8 cellular contexts compared by ENCODE assay signal in the genomic region with DNA sequence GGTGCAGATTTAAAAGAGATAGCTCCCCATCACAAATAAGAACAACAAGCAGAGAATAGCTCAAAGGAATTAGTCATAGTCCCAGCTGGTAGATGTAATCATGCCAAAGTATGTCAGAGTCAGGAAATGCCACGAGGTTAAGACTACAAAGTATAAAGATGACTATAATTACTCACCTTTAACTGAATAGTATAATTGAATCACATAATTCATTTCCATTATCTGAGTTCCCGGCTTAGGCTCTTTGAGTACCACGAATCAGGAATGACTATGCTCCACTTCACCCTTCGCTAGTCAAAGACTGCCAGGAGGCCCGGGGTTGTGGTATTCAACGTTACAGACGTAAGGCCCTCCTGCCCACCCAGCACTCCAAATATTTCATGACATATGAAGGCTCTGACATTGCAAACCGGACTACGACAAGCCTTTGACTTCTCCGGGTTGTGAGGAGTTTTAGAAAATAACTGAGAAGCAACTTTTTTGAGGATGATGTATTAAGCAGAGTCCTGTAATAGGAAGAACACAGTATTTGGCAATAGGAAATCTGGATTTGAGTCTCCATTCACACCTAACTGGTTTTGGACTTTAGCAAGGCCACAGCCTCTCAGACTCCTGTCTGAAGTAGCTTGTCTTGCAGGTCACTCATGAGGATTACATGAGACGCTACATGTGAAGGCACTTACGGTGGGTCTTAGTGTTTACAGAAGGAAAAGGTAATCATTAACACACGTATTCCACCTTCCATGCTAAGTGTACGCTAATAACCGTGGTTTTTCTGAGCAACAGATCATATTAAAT.
A peak's percentile ranks its signal among the peaks of the same experiment; 100 is the strongest.
DNase-seq lines count a peak whose midpoint lies in the region; ATAC-seq and TF ChIP-seq lines count a peak whose summit lies in the region.

No MANE protein-coding gene starts in this region.

- ATAC-seq in activated T-cell treated with anti-CD3 and anti-CD28 coated beads, Interleukin-2, amount 50 U/mL, for 4 hours, result peak; percentile 64 to 65
- peak; percentile 63 to 72 for ATAC-seq in activated T-cell treated with anti-CD3 and anti-CD28 coated beads, Interleukin-2, amount 50 U/mL, for 72 hours (replicated peaks in 1 of 2)
- peak; percentile 47 to 51 for ATAC-seq in upper lobe of left lung (ENCODE audit: low FRiP score in 2 of 2)
- no peak for ATAC-seq in GM18517 (IDR thresholded peaks at IDR 0.05; ENCODE audit: unreplicated experiment)

- H3K4me1 Mint-ChIP-seq in activated T-cell treated with anti-CD3 and anti-CD28 coated beads, Interleukin-2, amount 50 U/mL, for 4 hours (ENCODE audit: low read depth), result peaks cover 44% of the 10 kb centered on the region
- peaks cover 48% of the 10 kb centered on the region for H3K4me1 Mint-ChIP-seq in activated T-cell treated with anti-CD3 and anti-CD28 coated beads, Interleukin-2, amount 50 U/mL, for 72 hours (ENCODE audit: low read depth)
- H3K4me1 Mint-ChIP-seq in immature natural killer cell, result peaks cover 30 to 45% of the 10 kb centered on the region in 2 donors

- no peaks in the 10 kb centered on the region for H3K36me3 Mint-ChIP-seq in activated T-cell treated with anti-CD3 and anti-CD28 coated beads, Interleukin-2, amount 50 U/mL, for 4 hours (ENCODE audit: insufficient read depth)
- H3K36me3 Mint-ChIP-seq in activated T-cell treated with anti-CD3 and anti-CD28 coated beads, Interleukin-2, amount 50 U/mL, for 72 hours (ENCODE audit: insufficient read depth in 2 of 2), result peaks cover 3 to 5% of the 10 kb centered on the region in 2 donors
- H3K36me3 Mint-ChIP-seq in immature natural killer cell, result no peaks in the 10 kb centered on the region

- peak overlapping the region; percentile 20 for H3K4me3 Mint-ChIP-seq in activated T-cell treated with anti-CD3 and anti-CD28 coated beads, Interleukin-2, amount 50 U/mL, for 4 hours
- peak overlapping the region; percentile 67 to 87 for H3K4me3 Mint-ChIP-seq in activated T-cell treated with anti-CD3 and anti-CD28 coated beads, Interleukin-2, amount 50 U/mL, for 72 hours
- peak overlapping the region; percentile 2 to 60 (median 37) for H3K4me3 Mint-ChIP-seq in immature natural killer cell

- no peaks in the 10 kb centered on the region for H3K27me3 Mint-ChIP-seq in activated T-cell treated with anti-CD3 and anti-CD28 coated beads, Interleukin-2, amount 50 U/mL, for 4 hours (ENCODE audit: low read depth)
- H3K27me3 Mint-ChIP-seq in activated T-cell treated with anti-CD3 and anti-CD28 coated beads, Interleukin-2, amount 50 U/mL, for 72 hours (ENCODE audit: low read depth), result peaks cover 13% of the 10 kb centered on the region
- H3K27me3 Mint-ChIP-seq in immature natural killer cell (ENCODE audit: low read depth in 3 of 3), result peaks cover 0 to 6% (median 2%) of the 10 kb centered on the region in 3 donors

- H3K9me3 Mint-ChIP-seq in activated T-cell treated with anti-CD3 and anti-CD28 coated beads, Interleukin-2, amount 50 U/mL, for 4 hours, result peaks cover 1% of the 10 kb centered on the region
- H3K9me3 Mint-ChIP-seq in activated T-cell treated with anti-CD3 and anti-CD28 coated beads, Interleukin-2, amount 50 U/mL, for 72 hours, result peaks cover 0 to 3% of the 10 kb centered on the region in 2 donors
- peaks cover 0 to 2% (median 0%) of the 10 kb centered on the region in 6 donors for H3K9me3 Mint-ChIP-seq in immature natural killer cell

- TF ChIP-seq EP300 in upper lobe of left lung (IDR thresholded peaks at IDR 0.05), result no peak

- peak overlapping the region; percentile 99 for H3K27ac Mint-ChIP-seq in activated T-cell treated with anti-CD3 and anti-CD28 coated beads, Interleukin-2, amount 50 U/mL, for 72 hours
- H3K27ac Mint-ChIP-seq in immature natural killer cell, result peak overlapping the region; percentile 16 to 80 (median 64)

- no peaks in the 10 kb centered on the region for H3K9me3 ChIP-seq in upper lobe of left lung

- peaks cover 16 to 20% (median 16%) of the 10 kb centered on the region in 4 donors for H3K4me1 ChIP-seq in upper lobe of left lung

- in situ Hi-C loops in GM13977 (cut with MboI; ENCODE audit: low pct_unique_long_range_greater_than_20kb, low sequenced_read_pairs, unreplicated experiment), result no loop called here

- no peak for TF ChIP-seq CTCF in upper lobe of left lung (IDR thresholded peaks at IDR 0.05)
- TF ChIP-seq CTCF in GM13977 (IDR thresholded peaks at IDR 0.05; ENCODE audit: extremely low read depth, insufficient read depth, missing control alignments), result no peak

- peak overlapping the region; percentile 71 to 79 (median 76) for H3K27ac ChIP-seq in upper lobe of left lung

- 63 to 67% methylated on average over 15 of the region's 15 CpGs for WGBS in upper lobe of left lung, 2 donors

- H3K36me3 ChIP-seq in upper lobe of left lung, result no peaks in the 10 kb centered on the region

- TF ChIP-seq POLR2A in upper lobe of left lung (IDR thresholded peaks at IDR 0.05), result no peak

- no peak for DNase-seq in activated T-cell treated with anti-CD3 and anti-CD28 coated beads, Interleukin-2, amount 50 U/mL, for 4 hours
- DNase-seq in activated T-cell treated with anti-CD3 and anti-CD28 coated beads for 4 hours, result no peak
- peak; percentile 36 to 49 for DNase-seq in activated T-cell treated with anti-CD3 and anti-CD28 coated beads, Interleukin-2, amount 50 U/mL, for 72 hours
- DNase-seq in immature natural killer cell, result no peak
- peak in 1 of 2 donors; percentile 26 for DNase-seq in upper lobe of left lung
- no peak for DNase-seq in AML-193 (lab: John Stamatoyannopoulos, UW)
- no peak for DNase-seq in GM13977 (ENCODE audit: low spot score)

- no peaks in the 10 kb centered on the region for H3K27me3 ChIP-seq in upper lobe of left lung

- peak overlapping the region in 1 of 4 donors; percentile 25 for H3K4me3 ChIP-seq in upper lobe of left lung

Comparison
In these comparisons a context has a peak if more than half of its experiments do, and no peak if none do; other contexts are left out.
1. DNase-seq: peak in activated T-cell treated with anti-CD3 and anti-CD28 coated beads, Interleukin-2, amount 50 U/mL, for 72 hours (2 of 2); none in activated T-cell treated with anti-CD3 and anti-CD28 coated beads, Interleukin-2, amount 50 U/mL, for 4 hours (single experiment), activated T-cell treated with anti-CD3 and anti-CD28 coated beads for 4 hours (single experiment), immature natural killer cell (0 of 3), AML-193 (0 of 2) and GM13977 (single experiment).
2. H3K4me3 Mint-ChIP-seq: peak in every context shown above with its lines; median percentile 77 in activated T-cell treated with anti-CD3 and anti-CD28 coated beads, Interleukin-2, amount 50 U/mL, for 72 hours; 37 in immature natural killer cell; 20 in activated T-cell treated with anti-CD3 and anti-CD28 coated beads, Interleukin-2, amount 50 U/mL, for 4 hours.